ENCODE assay signal across 8 cellular contexts in the genomic region with DNA sequence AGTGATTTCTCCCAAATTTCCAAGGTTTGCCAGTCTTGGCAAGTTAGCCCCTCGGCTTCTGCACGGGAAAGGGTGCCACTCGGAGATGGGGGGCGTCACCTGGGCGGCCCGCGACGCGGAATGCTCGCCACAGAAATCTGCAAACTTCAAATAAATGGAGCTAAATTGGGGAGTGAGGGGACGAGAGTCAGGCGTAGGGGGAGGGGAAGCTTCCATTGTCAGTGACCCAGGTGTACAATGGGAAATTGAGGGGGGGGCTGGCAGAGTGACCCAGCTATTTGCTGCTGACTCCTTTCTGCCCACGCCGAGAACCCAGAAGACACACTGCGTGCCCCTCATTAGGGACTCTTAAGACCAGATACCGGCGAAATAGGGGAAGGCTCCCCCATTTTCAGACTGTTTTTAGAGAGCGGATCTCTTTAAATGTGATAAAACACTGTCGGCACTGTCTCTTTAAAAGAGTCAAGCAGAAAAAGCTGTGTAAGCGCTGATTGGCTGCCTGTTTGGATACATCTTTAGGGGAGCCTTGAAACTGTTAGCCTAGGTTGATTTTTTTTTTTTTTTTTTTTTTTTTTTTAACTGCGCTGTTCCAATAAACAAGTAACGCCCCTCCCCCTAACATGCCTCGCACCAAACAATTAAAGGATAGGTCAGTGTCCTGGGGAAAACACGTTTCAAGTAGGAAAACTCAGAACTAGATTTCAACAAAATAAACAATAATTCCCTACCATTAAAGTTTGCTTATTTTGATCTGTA. TPM values are rescaled to one million over a fixed set of nuclear protein-coding genes. Genes with fewer than 3 reads are reported as not detected.
DNase-seq lines count a peak whose midpoint lies in the region; TF ChIP-seq lines count a peak whose summit lies in the region.

No MANE protein-coding gene starts in this region.

- H3K18ac ChIP-seq in mesendoderm (ENCODE audit: low read length) = peak overlapping the region; percentile 99

- no peak overlapping the region for H4K8ac ChIP-seq in mesendoderm (ENCODE audit: low read depth, low read length)

- peak overlapping the region; percentile 93 for H4K5ac ChIP-seq in mesendoderm (ENCODE audit: low read length)

- WGBS in mesendoderm (ENCODE audit: extremely low coverage, insufficient coverage, low lambda C conversion rate) = no CpG with 5 or more reads among the region's 24 CpGs

- H3K4me3 ChIP-seq in OCI-LY3 (ENCODE audit: low read length) = peak overlapping the region; percentile 89
- peak overlapping the region; percentile 67 for H3K4me3 ChIP-seq in epithelial cell of esophagus (ENCODE audit: low read length)
- peak overlapping the region; percentile 43 for H3K4me3 ChIP-seq in mesendoderm (ENCODE audit: low read length)

- H2AK5ac ChIP-seq in mesendoderm (ENCODE audit: low read length) = no peak overlapping the region

- no peaks in the 10 kb centered on the region for H3K27me3 ChIP-seq in OCI-LY3 (ENCODE audit: low read depth, low read length)
- H3K27me3 ChIP-seq in mesendoderm (ENCODE audit: insufficient read depth, low read length, poor library complexity) = no peaks in the 10 kb centered on the region

- TF ChIP-seq CTCF in AG09319 (IDR thresholded peaks at IDR 0.05; ENCODE audit: low read depth, low read length) (no peak), OCI-LY3 (IDR thresholded peaks at IDR 0.05; ENCODE audit: low read depth, low read length) (no peak), epithelial cell of esophagus (IDR thresholded peaks at IDR 0.05; ENCODE audit: insufficient read depth, low read depth, low read length, missing control alignments) (no peak)

- H3K4me2 ChIP-seq in OCI-LY3 (ENCODE audit: low read length) (peak overlapping the region; percentile 79), mesendoderm (ENCODE audit: low read length) (peak overlapping the region; percentile 96)

- DNase-seq in AG09319 (ENCODE audit: extremely low read depth, low read depth) = peak; percentile 87
- DNase-seq in GM19238 (ENCODE audit: insufficient read length, low spot score) = peak; percentile 81
- DNase-seq in activated T-cell treated with anti-CD3 and anti-CD28 coated beads for 24 hours (ENCODE audit: low read depth) = peak; percentile 47
- DNase-seq in epithelial cell of esophagus (ENCODE audit: low read depth) = peak; percentile 92
- peak; percentile 98 for DNase-seq in mesendoderm
- DNase-seq in stimulated activated CD8-positive, alpha-beta memory T cell treated with anti-CD3 and anti-CD28 coated beads, Interleukin-7, amount 100 ng/mL, for 1 hour (ENCODE audit: low read depth in 2 of 2) = peak; percentile 27 to 32

- peak overlapping the region; percentile 98 for H2BK15ac ChIP-seq in mesendoderm (replicated peaks; ENCODE audit: low read depth)

- peak overlapping the region; percentile 91; the same call in 1 of the 2 replicates for H2AFZ ChIP-seq in OCI-LY3 (ENCODE audit: low read depth, low read length)

- H3K9ac ChIP-seq in OCI-LY3 (ENCODE audit: low read length) = peak overlapping the region; percentile 77
- H3K9ac ChIP-seq in mesendoderm (ENCODE audit: low read length) = peak overlapping the region; percentile 94

- TF ChIP-seq EP300 in Ishikawa (IDR thresholded peaks at IDR 0.05; ENCODE audit: borderline replicate concordance) = peak; percentile 60

- H3K23ac ChIP-seq in mesendoderm (ENCODE audit: low read length) = no peak overlapping the region

- H3K9me3 ChIP-seq in OCI-LY3 (ENCODE audit: insufficient read depth, low read length) = no peaks in the 10 kb centered on the region

- H2BK120ac ChIP-seq in mesendoderm (ENCODE audit: low read depth, low read length) = peak overlapping the region; percentile 99

- no peaks in the 10 kb centered on the region for H4K20me1 ChIP-seq in OCI-LY3 (ENCODE audit: insufficient read depth, low read length)

- peaks cover 4% of the 10 kb centered on the region for H3K79me1 ChIP-seq in mesendoderm (ENCODE audit: low read length)

- H3K27ac ChIP-seq in OCI-LY3 (ENCODE audit: low read length) (peak overlapping the region; percentile 77), mesendoderm (ENCODE audit: low read depth, low read length) (peak overlapping the region; percentile 99)

- peak overlapping the region; percentile 99 for H3K56ac ChIP-seq in mesendoderm (ENCODE audit: low read length)

- no peaks in the 10 kb centered on the region for H3K79me2 ChIP-seq in OCI-LY3 (ENCODE audit: low read length)
- peaks cover 31% of the 10 kb centered on the region for H3K79me2 ChIP-seq in mesendoderm (ENCODE audit: control insufficient read depth, insufficient read depth, low read length)

- H3K4me1 ChIP-seq in OCI-LY3 (ENCODE audit: low read length) (peaks cover 4% of the 10 kb centered on the region), mesendoderm (ENCODE audit: control insufficient read depth, low read depth, low read length) (peaks cover 32% of the 10 kb centered on the region)

- H3K36me3 ChIP-seq in OCI-LY3 (replicated peaks; ENCODE audit: low read depth, low read length) = no peaks in the 10 kb centered on the region
- H3K36me3 ChIP-seq in mesendoderm (ENCODE audit: control insufficient read depth, insufficient read depth, low read length) = no peaks in the 10 kb centered on the region

- TF ChIP-seq RAD21 in Ishikawa (IDR thresholded peaks at IDR 0.05; ENCODE audit: low read depth) = peak; percentile 19; the same call in 1 of the 2 replicates

- H2BK5ac ChIP-seq in mesendoderm (ENCODE audit: low read length) = peak overlapping the region; percentile 100

- H3K4ac ChIP-seq in mesendoderm (ENCODE audit: low read depth, low read length) = peak overlapping the region; percentile 100

TF ChIP-seq in Ishikawa, 13 proteins besides CTCF, POLR2A, EP300 and RAD21:
- TF ChIP-seq ZBTB7A (IDR thresholded peaks at IDR 0.05; ENCODE audit: low read depth) (no peak; the same call in 1 of the 2 replicates), CREB1 (IDR thresholded peaks at IDR 0.05; ENCODE audit: low read depth) (no peak), CEBPB (IDR thresholded peaks at IDR 0.05) (no peak), YY1 (IDR thresholded peaks at IDR 0.05; ENCODE audit: low read depth) (no peak), REST (IDR thresholded peaks at IDR 0.05; ENCODE audit: low read depth) (no peak), EGR1 (IDR thresholded peaks at IDR 0.05) (no peak), TEAD4 (IDR thresholded peaks at IDR 0.05) (no peak), FOXM1 (IDR thresholded peaks at IDR 0.05; ENCODE audit: borderline replicate concordance, low read depth) (peak; percentile 55; the same call in 1 of the 2 replicates), TAF1 (IDR thresholded peaks at IDR 0.05; ENCODE audit: low read depth) (no peak), USF1 (IDR thresholded peaks at IDR 0.05) (peak; percentile 57; the same call in 1 of the 2 replicates), TCF12 (IDR thresholded peaks at IDR 0.05; ENCODE audit: low read depth) (peak; percentile 69; the same call in 1 of the 2 replicates), NFIC (IDR thresholded peaks at IDR 0.05) (peak; percentile 45; the same call in 1 of the 2 replicates)
- TF ChIP-seq, protein P1, sequence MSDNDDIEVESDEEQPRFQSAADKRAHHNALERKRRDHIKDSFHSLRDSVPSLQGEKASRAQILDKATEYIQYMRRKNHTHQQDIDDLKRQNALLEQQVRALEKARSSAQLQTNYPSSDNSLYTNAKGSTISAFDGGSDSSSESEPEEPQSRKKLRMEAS (IDR thresholded peaks at IDR 0.05) = peak; percentile 89

RNA-seq across cellular contexts. Expression of gene SSBP3, which starts 1.2 kb away (rescaled TPM):
- polyA plus RNA-seq in mesendoderm (2013, experiment 1 of 2) = 143 TPM
- polyA plus RNA-seq in mesendoderm (2013, experiment 2 of 2) = 152 TPM

Comparison
In these comparisons a context has a peak if more than half of its experiments do, and no peak if none do; other contexts are left out.
1. Peak in every context shown above with its lines: DNase-seq, H3K4me3 ChIP-seq and H3K27ac ChIP-seq.
2. DNase-seq: peak in every context shown above with its lines; median percentile 98 in mesendoderm; 92 in epithelial cell of esophagus; 87 in AG09319; 81 in GM19238; 47 in activated T-cell treated with anti-CD3 and anti-CD28 coated beads for 24 hours; 30 in stimulated activated CD8-positive, alpha-beta memory T cell treated with anti-CD3 and anti-CD28 coated beads, Interleukin-7, amount 100 ng/mL, for 1 hour.